In genomic region chr18:5296706-5297320, GRCh38 we compare ENCODE assay signal across 8 cellular contexts. TPM values are rescaled to one million over a fixed set of nuclear protein-coding genes. Genes with fewer than 3 reads are reported as not detected.
DNase-seq lines count a peak whose midpoint lies in the region; ATAC-seq and TF ChIP-seq lines count a peak whose summit lies in the region.

No MANE protein-coding gene starts in this region.

- no peaks in the 10 kb centered on the region for H3K27me3 ChIP-seq in DOHH2 (ENCODE audit: control insufficient read depth, low read length)
- peaks cover 7% of the 10 kb centered on the region for H3K27me3 ChIP-seq in H7 (ENCODE audit: control insufficient read depth, insufficient read depth, low read length)
- H3K27me3 ChIP-seq in thoracic aorta (replicated peaks; ENCODE audit: insufficient read depth), result no peaks in the 10 kb centered on the region

- H3K36me3 ChIP-seq in DOHH2 (ENCODE audit: control insufficient read depth, low read length) (peaks cover 28% of the 10 kb centered on the region), H7 (replicated peaks; ENCODE audit: control insufficient read depth, insufficient read depth, low read length) (no peaks in the 10 kb centered on the region), thoracic aorta (no peaks in the 10 kb centered on the region)

- no peaks in the 10 kb centered on the region for H3K9me3 Mint-ChIP-seq in activated naive CD8-positive, alpha-beta T cell (ENCODE audit: low read depth)
- peaks cover 14% of the 10 kb centered on the region for H3K9me3 Mint-ChIP-seq in glutamatergic neuron (ENCODE audit: unreplicated experiment)

- no peaks in the 10 kb centered on the region for H3F3A ChIP-seq in DOHH2 (ENCODE audit: control insufficient read depth, insufficient read depth)

- peak; percentile 74 for ATAC-seq in thoracic aorta (ENCODE audit: insufficient number of reproducible peaks, low FRiP score, low read depth)

- peak overlapping the region; percentile 81 for H3K4me2 ChIP-seq in DOHH2 (ENCODE audit: low read length)

- H3K4me3 ChIP-seq in DOHH2 (ENCODE audit: low read length), result peak overlapping the region; percentile 80
- peak overlapping the region; percentile 82 for H3K4me3 ChIP-seq in H7 (ENCODE audit: insufficient read depth, low read depth, low read length)
- peak overlapping the region; percentile 67 for H3K4me3 ChIP-seq in LNCaP clone FGC (ENCODE audit: low read depth, low read length)
- H3K4me3 ChIP-seq in thoracic aorta, result peak overlapping the region; percentile 92

- H4K20me1 ChIP-seq in DOHH2 (ENCODE audit: control insufficient read depth, insufficient read depth, low read depth, low read length), result no peaks in the 10 kb centered on the region

- H3K4me3 Mint-ChIP-seq in activated naive CD8-positive, alpha-beta T cell, result peak overlapping the region; percentile 96
- peak overlapping the region; percentile 92 for H3K4me3 Mint-ChIP-seq in glutamatergic neuron (ENCODE audit: unreplicated experiment)

- H3K27ac Mint-ChIP-seq in activated naive CD8-positive, alpha-beta T cell, result peak overlapping the region; percentile 98
- peak overlapping the region; percentile 96 for H3K27ac Mint-ChIP-seq in glutamatergic neuron (ENCODE audit: unreplicated experiment)

- peaks cover 29% of the 10 kb centered on the region for H3K4me1 Mint-ChIP-seq in activated naive CD8-positive, alpha-beta T cell (ENCODE audit: low read depth)
- H3K4me1 Mint-ChIP-seq in glutamatergic neuron (ENCODE audit: low read depth, unreplicated experiment), result peaks cover 5% of the 10 kb centered on the region

- H3K36me3 Mint-ChIP-seq in activated naive CD8-positive, alpha-beta T cell, result peaks cover 3% of the 10 kb centered on the region
- H3K36me3 Mint-ChIP-seq in glutamatergic neuron (ENCODE audit: unreplicated experiment), result peaks cover 1% of the 10 kb centered on the region

- no peak for TF ChIP-seq CTCF in DOHH2 (IDR thresholded peaks at IDR 0.05; ENCODE audit: low read depth, low read length, poor library complexity, severe bottlenecking)
- no peak for TF ChIP-seq CTCF in LNCaP clone FGC (IDR thresholded peaks at IDR 0.05; ENCODE audit: control insufficient read depth, extremely low read depth, insufficient read depth)
- no peak for TF ChIP-seq CTCF in glutamatergic neuron (IDR thresholded peaks at IDR 0.05; ENCODE audit: partially characterized antibody, unreplicated experiment)
- TF ChIP-seq CTCF in thoracic aorta (IDR thresholded peaks at IDR 0.05), result no peak

- peak; percentile 73 for DNase-seq in H7
- peak; percentile 51 for DNase-seq in LNCaP clone FGC (ENCODE audit: low read depth)
- DNase-seq in SHP77 treated with DMSO at 0.1 percent for 48 hours (lab: John Stamatoyannopoulos, UW), result peak; percentile 78
- DNase-seq in glutamatergic neuron, result peak; percentile 86
- DNase-seq in occipital lobe (lab: John Stamatoyannopoulos, UW), result peak; percentile 69
- DNase-seq in thoracic aorta (ENCODE audit: low spot score), result peak; percentile 60

- peaks cover 30% of the 10 kb centered on the region for H3K4me1 ChIP-seq in DOHH2 (ENCODE audit: control insufficient read depth, low read length)
- H3K4me1 ChIP-seq in thoracic aorta (ENCODE audit: control insufficient read depth in 1 of 2, low read depth in 2 of 2), result peaks cover 0 to 12% of the 10 kb centered on the region in 2 donors

- no peaks in the 10 kb centered on the region for H3K9me2 ChIP-seq in DOHH2 (replicated peaks; ENCODE audit: control insufficient read depth, low read length)

- H3K27me3 Mint-ChIP-seq in activated naive CD8-positive, alpha-beta T cell, result peaks cover 4% of the 10 kb centered on the region
- H3K27me3 Mint-ChIP-seq in glutamatergic neuron (ENCODE audit: unreplicated experiment), result peaks cover 8% of the 10 kb centered on the region

- peaks cover 29% of the 10 kb centered on the region for H3K79me2 ChIP-seq in DOHH2 (ENCODE audit: control insufficient read depth, low read length)

- H3K27ac ChIP-seq in DOHH2 (ENCODE audit: low read depth, low read length) (peak overlapping the region; percentile 52), thoracic aorta (peak overlapping the region; percentile 93 to 97)

- H3K9me3 ChIP-seq in DOHH2 (ENCODE audit: control insufficient read depth, insufficient read depth, low read length), result no peaks in the 10 kb centered on the region
- H3K9me3 ChIP-seq in thoracic aorta, result no peaks in the 10 kb centered on the region

RNA-seq across cellular contexts. Expression of gene ZBTB14, which starts 1.3 kb away (rescaled TPM):
- total RNA-seq in H7 (2014; rRNA removed; shearing (Covaris generic)), result 15.1 and 19.9 TPM in 2 replicates
- total RNA-seq in glutamatergic neuron (ENCODE audit: unreplicated experiment) (9.1 TPM), occipital lobe (36.8 TPM), thoracic aorta (1 to 10 TPM; 6.1 to 8.4 TPM)

Comparison
In these comparisons a context has a peak if more than half of its experiments do, and no peak if none do; other contexts are left out.
1. Peak in every context shown above with its lines: DNase-seq, ATAC-seq, H3K4me3 ChIP-seq and H3K27ac ChIP-seq.